8 cellular contexts compared by ENCODE assay signal in the genomic region with DNA sequence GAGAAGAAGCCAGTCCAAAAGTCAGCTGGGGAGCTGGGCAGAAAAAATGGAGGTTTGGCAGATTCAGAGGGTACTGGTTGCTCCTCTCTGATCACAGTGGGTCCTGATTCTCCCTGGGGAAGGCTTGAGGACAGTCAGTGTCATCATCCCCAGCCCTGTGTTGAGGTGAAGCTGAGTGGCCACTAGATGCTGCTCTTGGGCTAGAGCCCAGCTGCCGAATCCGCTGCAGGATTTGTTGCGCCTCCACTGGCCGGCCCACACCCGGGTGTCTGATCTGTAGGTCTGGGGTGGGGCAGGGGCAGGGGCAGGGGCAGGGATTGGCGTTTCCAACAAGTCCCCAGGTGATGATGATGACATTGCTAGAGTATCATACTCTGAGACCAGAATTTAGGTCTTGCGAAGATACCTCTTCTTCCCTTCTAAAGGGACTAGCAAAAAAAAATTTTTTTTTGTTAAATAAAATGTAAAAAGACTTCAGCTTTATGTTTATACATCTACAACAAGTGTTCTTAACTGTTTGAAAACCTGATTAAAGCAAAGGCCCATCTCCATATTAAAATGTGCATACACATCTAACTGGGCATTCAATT.
DNase-seq lines count a peak whose midpoint lies in the region; ATAC-seq and TF ChIP-seq lines count a peak whose summit lies in the region.

No MANE protein-coding gene starts in this region.

- no peaks in the 10 kb centered on the region for H3K4me1 ChIP-seq in GM23338 (ENCODE audit: insufficient read depth)
- H3K4me1 ChIP-seq in OCI-LY3 (ENCODE audit: low read length) = no peaks in the 10 kb centered on the region
- H3K4me1 ChIP-seq in mesendoderm (ENCODE audit: control insufficient read depth, low read depth, low read length) = no peaks in the 10 kb centered on the region

- no peak overlapping the region for H4K8ac ChIP-seq in mesendoderm (ENCODE audit: low read depth, low read length)

- no peak overlapping the region for H3K27ac ChIP-seq in GM23338 (ENCODE audit: low read depth)
- H3K27ac ChIP-seq in OCI-LY3 (ENCODE audit: low read length) = no peak overlapping the region
- H3K27ac ChIP-seq in dorsolateral prefrontal cortex = peak overlapping the region in 1 of 59 donors; percentile 29
- H3K27ac ChIP-seq in mesendoderm (ENCODE audit: low read depth, low read length) = no peak overlapping the region

- no peaks in the 10 kb centered on the region for H3K79me1 ChIP-seq in mesendoderm (ENCODE audit: low read length)

- TF ChIP-seq CTCF in AG09309 (IDR thresholded peaks at IDR 0.05; ENCODE audit: control insufficient read depth, insufficient read depth, low read depth, low read length, missing control alignments) (peak; percentile 95), GM23338 (conservative IDR thresholded peaks at IDR 0.05; ENCODE audit: low read depth in 2 of 2) (peak; percentile 70 to 95), OCI-LY3 (IDR thresholded peaks at IDR 0.05; ENCODE audit: low read depth, low read length) (peak; percentile 43), dorsolateral prefrontal cortex (IDR thresholded peaks at IDR 0.05 in 54 of 56, conservative IDR thresholded peaks at IDR 0.05 in 2 of 56; ENCODE audit: low read depth in 1 of 56, partially characterized antibody in 56 of 56) (peak; percentile 25 to 88 (median 70))

- H3K79me2 ChIP-seq in GM23338 (replicated peaks; ENCODE audit: insufficient read depth) (no peaks in the 10 kb centered on the region), OCI-LY3 (ENCODE audit: low read length) (no peaks in the 10 kb centered on the region), mesendoderm (ENCODE audit: control insufficient read depth, insufficient read depth, low read length) (no peaks in the 10 kb centered on the region)

- H4K20me1 ChIP-seq in GM23338 (replicated peaks; ENCODE audit: insufficient read depth) (0 out of 2 replicates have a peak, but pooled peaks cover 7% of the 10 kb centered on the region), OCI-LY3 (ENCODE audit: insufficient read depth, low read length) (no peaks in the 10 kb centered on the region)

- H3K4ac ChIP-seq in mesendoderm (ENCODE audit: low read depth, low read length) = no peak overlapping the region

- H3K36me3 ChIP-seq in GM23338 (ENCODE audit: insufficient read depth) (no peaks in the 10 kb centered on the region), OCI-LY3 (replicated peaks; ENCODE audit: low read depth, low read length) (no peaks in the 10 kb centered on the region), mesendoderm (ENCODE audit: control insufficient read depth, insufficient read depth, low read length) (no peaks in the 10 kb centered on the region)

- no peaks in the 10 kb centered on the region for H3F3A ChIP-seq in GM23338 (replicated peaks; ENCODE audit: low read depth)

- H3K56ac ChIP-seq in mesendoderm (ENCODE audit: low read length) = no peak overlapping the region

- no peaks in the 10 kb centered on the region for H3K9me3 ChIP-seq in OCI-LY3 (ENCODE audit: insufficient read depth, low read length)

- H3K9me2 ChIP-seq in GM23338 (ENCODE audit: insufficient read depth) = no peaks in the 10 kb centered on the region

- H3K4me3 Mint-ChIP-seq in GM23338 = no peak overlapping the region

- H3K4me3 ChIP-seq in AG09309 (ENCODE audit: control insufficient read depth, low read depth, low read length) (no peak overlapping the region), GM23338 (no peak overlapping the region), OCI-LY3 (ENCODE audit: low read length) (no peak overlapping the region), dorsolateral prefrontal cortex (no peak overlapping the region), mesendoderm (ENCODE audit: low read length) (no peak overlapping the region)

- peak overlapping the region; percentile 94 for H3K27ac Mint-ChIP-seq in GM23338

- no peaks in the 10 kb centered on the region for H3K27me3 ChIP-seq in GM23338 (ENCODE audit: insufficient read depth)
- no peaks in the 10 kb centered on the region for H3K27me3 ChIP-seq in OCI-LY3 (ENCODE audit: low read depth, low read length)
- H3K27me3 ChIP-seq in dorsolateral prefrontal cortex = no peaks in the 10 kb centered on the region
- no peaks in the 10 kb centered on the region for H3K27me3 ChIP-seq in mesendoderm (ENCODE audit: insufficient read depth, low read length, poor library complexity)

- H2AK5ac ChIP-seq in mesendoderm (ENCODE audit: low read length) = no peak overlapping the region

- H3K9me3 Mint-ChIP-seq in GM23338 = no peaks in the 10 kb centered on the region

- no peak overlapping the region for H2BK15ac ChIP-seq in mesendoderm (replicated peaks; ENCODE audit: low read depth)

- peaks cover 7% of the 10 kb centered on the region; the same call in 2 of the 3 replicates for H3K36me3 Mint-ChIP-seq in GM23338 (ENCODE audit: low read depth)

- no peak overlapping the region for H2BK120ac ChIP-seq in mesendoderm (ENCODE audit: low read depth, low read length)

- H3K4me2 ChIP-seq in GM23338 = no peak overlapping the region
- H3K4me2 ChIP-seq in OCI-LY3 (ENCODE audit: low read length) = no peak overlapping the region
- no peak overlapping the region for H3K4me2 ChIP-seq in mesendoderm (ENCODE audit: low read length)

- ATAC-seq in GM23338 (peak; percentile 96), HG03565 (IDR thresholded peaks at IDR 0.05; ENCODE audit: unreplicated experiment) (no peak)

- no peak overlapping the region for H2AFZ ChIP-seq in GM23338
- no peak overlapping the region for H2AFZ ChIP-seq in OCI-LY3 (ENCODE audit: low read depth, low read length)

- H3K18ac ChIP-seq in mesendoderm (ENCODE audit: low read length) = no peak overlapping the region

- no CpG with 5 or more reads among the region's 7 CpGs for WGBS in mesendoderm (ENCODE audit: extremely low coverage, insufficient coverage, low lambda C conversion rate)

- H3K9ac ChIP-seq in OCI-LY3 (ENCODE audit: low read length) = no peak overlapping the region
- H3K9ac ChIP-seq in mesendoderm (ENCODE audit: low read length) = no peak overlapping the region

- H3K27me3 Mint-ChIP-seq in GM23338 (ENCODE audit: insufficient read depth, low read depth, poor library complexity) = peaks cover 7% of the 10 kb centered on the region

- no peak overlapping the region for H2BK5ac ChIP-seq in mesendoderm (ENCODE audit: low read length)

- intact Hi-C loops in dorsolateral prefrontal cortex (cut with DNase I) = loop anchor here (5.0 to 10.0 kb wide), 3 partner anchors 125 to 380 kb away; partner anchors contain the start of gene SLC26A2 (in 2 of the 2)

- H3K23ac ChIP-seq in mesendoderm (ENCODE audit: low read length) = no peak overlapping the region

- DNase-seq in AG09309 (ENCODE audit: low read depth) (peak; percentile 14), GM23338 (ENCODE audit: low spot score) (peak; percentile 91), dorsolateral prefrontal cortex (peak in 9 of 10 donors; percentile 43 to 81 (median 70)), mesendoderm (peak; percentile 92), LoVo (ENCODE audit: low spot score) (no peak), RPMI8226 (no peak)

- no peak overlapping the region for H4K5ac ChIP-seq in mesendoderm (ENCODE audit: low read length)

- peaks cover 23% of the 10 kb centered on the region for H3K4me1 Mint-ChIP-seq in GM23338

TF ChIP-seq in GM23338, 12 proteins besides CTCF, POLR2A, EP300 and RAD21 (continues in another document):
- 0 out of 2 replicates have a peak, but pooled peaks have one; percentile 18 for TF ChIP-seq CREB1 (CRISPR knock-in tag; IDR thresholded peaks at IDR 0.05; ENCODE audit: low read depth)
- TF ChIP-seq ZNF331 (CRISPR knock-in tag; IDR thresholded peaks at IDR 0.05; ENCODE audit: low read depth) = no peak
- TF ChIP-seq, protein P1, sequence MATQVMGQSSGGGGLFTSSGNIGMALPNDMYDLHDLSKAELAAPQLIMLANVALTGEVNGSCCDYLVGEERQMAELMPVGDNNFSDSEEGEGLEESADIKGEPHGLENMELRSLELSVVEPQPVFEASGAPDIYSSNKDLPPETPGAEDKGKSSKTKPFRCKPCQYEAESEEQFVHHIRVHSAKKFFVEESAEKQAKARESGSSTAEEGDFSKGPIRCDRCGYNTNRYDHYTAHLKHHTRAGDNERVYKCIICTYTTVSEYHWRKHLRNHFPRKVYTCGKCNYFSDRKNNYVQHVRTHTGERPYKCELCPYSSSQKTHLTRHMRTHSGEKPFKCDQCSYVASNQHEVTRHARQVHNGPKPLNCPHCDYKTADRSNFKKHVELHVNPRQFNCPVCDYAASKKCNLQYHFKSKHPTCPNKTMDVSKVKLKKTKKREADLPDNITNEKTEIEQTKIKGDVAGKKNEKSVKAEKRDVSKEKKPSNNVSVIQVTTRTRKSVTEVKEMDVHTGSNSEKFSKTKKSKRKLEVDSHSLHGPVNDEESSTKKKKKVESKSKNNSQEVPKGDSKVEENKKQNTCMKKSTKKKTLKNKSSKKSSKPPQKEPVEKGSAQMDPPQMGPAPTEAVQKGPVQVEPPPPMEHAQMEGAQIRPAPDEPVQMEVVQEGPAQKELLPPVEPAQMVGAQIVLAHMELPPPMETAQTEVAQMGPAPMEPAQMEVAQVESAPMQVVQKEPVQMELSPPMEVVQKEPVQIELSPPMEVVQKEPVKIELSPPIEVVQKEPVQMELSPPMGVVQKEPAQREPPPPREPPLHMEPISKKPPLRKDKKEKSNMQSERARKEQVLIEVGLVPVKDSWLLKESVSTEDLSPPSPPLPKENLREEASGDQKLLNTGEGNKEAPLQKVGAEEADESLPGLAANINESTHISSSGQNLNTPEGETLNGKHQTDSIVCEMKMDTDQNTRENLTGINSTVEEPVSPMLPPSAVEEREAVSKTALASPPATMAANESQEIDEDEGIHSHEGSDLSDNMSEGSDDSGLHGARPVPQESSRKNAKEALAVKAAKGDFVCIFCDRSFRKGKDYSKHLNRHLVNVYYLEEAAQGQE (IDR thresholded peaks at IDR 0.05; ENCODE audit: unreplicated experiment) = no peak
- TF ChIP-seq, protein P2, sequence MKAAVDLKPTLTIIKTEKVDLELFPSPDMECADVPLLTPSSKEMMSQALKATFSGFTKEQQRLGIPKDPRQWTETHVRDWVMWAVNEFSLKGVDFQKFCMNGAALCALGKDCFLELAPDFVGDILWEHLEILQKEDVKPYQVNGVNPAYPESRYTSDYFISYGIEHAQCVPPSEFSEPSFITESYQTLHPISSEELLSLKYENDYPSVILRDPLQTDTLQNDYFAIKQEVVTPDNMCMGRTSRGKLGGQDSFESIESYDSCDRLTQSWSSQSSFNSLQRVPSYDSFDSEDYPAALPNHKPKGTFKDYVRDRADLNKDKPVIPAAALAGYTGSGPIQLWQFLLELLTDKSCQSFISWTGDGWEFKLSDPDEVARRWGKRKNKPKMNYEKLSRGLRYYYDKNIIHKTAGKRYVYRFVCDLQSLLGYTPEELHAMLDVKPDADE (IDR thresholded peaks at IDR 0.05) = no peak
- no peak for TF ChIP-seq POLR2AphosphoS5 (IDR thresholded peaks at IDR 0.05; ENCODE audit: low read depth)
- no peak for TF ChIP-seq ZNF114 (CRISPR knock-in tag; IDR thresholded peaks at IDR 0.05)
- TF ChIP-seq EZH2phosphoT487 (IDR thresholded peaks at IDR 0.05; ENCODE audit: unreplicated experiment) = no peak
- TF ChIP-seq STAT1 (IDR thresholded peaks at IDR 0.05; ENCODE audit: unreplicated experiment) = no peak

Comparison
In these comparisons a context has a peak if more than half of its experiments do, and no peak if none do; other contexts are left out.
1. DNase-seq: peak in AG09309 (single experiment), GM23338 (single experiment), dorsolateral prefrontal cortex (9 of 10) and mesendoderm (single experiment); none in LoVo (single experiment) and RPMI8226 (single experiment).
2. CTCF ChIP-seq: peak in every context shown above with its lines; median percentile 95 in AG09309; 82 in GM23338; 70 in dorsolateral prefrontal cortex; 43 in OCI-LY3.